ENCODE assay signal across 1 cellular context in genomic region chr1:223678841-223679240, GRCh38.
TF ChIP-seq lines count a peak whose summit lies in the region.

No MANE protein-coding gene starts in this region.

TF ChIP-seq in K562, 482 proteins besides CTCF, POLR2A, EP300 and RAD21 (continued from another document and continues in another):
- no peak for TF ChIP-seq ZFP91 (CRISPR knock-in tag; IDR thresholded peaks at IDR 0.05)
- TF ChIP-seq GABPA (tag; conservative IDR thresholded peaks at IDR 0.05; ENCODE audit: low read depth), result peak; percentile 45; the same call in 1 of the 2 replicates
- no peak for TF ChIP-seq ZNF224 (CRISPR knock-in tag; IDR thresholded peaks at IDR 0.05)
- no peak for TF ChIP-seq NR3C1 (CRISPR knock-in tag; IDR thresholded peaks at IDR 0.05)
- TF ChIP-seq TFE3 (CRISPR knock-in tag; IDR thresholded peaks at IDR 0.05), result no peak
- no peak for TF ChIP-seq ZNF583 (CRISPR knock-in tag; IDR thresholded peaks at IDR 0.05)
- TF ChIP-seq ZNF263 (CRISPR knock-in tag; IDR thresholded peaks at IDR 0.05; ENCODE audit: borderline replicate concordance), result no peak
- TF ChIP-seq, protein P1, sequence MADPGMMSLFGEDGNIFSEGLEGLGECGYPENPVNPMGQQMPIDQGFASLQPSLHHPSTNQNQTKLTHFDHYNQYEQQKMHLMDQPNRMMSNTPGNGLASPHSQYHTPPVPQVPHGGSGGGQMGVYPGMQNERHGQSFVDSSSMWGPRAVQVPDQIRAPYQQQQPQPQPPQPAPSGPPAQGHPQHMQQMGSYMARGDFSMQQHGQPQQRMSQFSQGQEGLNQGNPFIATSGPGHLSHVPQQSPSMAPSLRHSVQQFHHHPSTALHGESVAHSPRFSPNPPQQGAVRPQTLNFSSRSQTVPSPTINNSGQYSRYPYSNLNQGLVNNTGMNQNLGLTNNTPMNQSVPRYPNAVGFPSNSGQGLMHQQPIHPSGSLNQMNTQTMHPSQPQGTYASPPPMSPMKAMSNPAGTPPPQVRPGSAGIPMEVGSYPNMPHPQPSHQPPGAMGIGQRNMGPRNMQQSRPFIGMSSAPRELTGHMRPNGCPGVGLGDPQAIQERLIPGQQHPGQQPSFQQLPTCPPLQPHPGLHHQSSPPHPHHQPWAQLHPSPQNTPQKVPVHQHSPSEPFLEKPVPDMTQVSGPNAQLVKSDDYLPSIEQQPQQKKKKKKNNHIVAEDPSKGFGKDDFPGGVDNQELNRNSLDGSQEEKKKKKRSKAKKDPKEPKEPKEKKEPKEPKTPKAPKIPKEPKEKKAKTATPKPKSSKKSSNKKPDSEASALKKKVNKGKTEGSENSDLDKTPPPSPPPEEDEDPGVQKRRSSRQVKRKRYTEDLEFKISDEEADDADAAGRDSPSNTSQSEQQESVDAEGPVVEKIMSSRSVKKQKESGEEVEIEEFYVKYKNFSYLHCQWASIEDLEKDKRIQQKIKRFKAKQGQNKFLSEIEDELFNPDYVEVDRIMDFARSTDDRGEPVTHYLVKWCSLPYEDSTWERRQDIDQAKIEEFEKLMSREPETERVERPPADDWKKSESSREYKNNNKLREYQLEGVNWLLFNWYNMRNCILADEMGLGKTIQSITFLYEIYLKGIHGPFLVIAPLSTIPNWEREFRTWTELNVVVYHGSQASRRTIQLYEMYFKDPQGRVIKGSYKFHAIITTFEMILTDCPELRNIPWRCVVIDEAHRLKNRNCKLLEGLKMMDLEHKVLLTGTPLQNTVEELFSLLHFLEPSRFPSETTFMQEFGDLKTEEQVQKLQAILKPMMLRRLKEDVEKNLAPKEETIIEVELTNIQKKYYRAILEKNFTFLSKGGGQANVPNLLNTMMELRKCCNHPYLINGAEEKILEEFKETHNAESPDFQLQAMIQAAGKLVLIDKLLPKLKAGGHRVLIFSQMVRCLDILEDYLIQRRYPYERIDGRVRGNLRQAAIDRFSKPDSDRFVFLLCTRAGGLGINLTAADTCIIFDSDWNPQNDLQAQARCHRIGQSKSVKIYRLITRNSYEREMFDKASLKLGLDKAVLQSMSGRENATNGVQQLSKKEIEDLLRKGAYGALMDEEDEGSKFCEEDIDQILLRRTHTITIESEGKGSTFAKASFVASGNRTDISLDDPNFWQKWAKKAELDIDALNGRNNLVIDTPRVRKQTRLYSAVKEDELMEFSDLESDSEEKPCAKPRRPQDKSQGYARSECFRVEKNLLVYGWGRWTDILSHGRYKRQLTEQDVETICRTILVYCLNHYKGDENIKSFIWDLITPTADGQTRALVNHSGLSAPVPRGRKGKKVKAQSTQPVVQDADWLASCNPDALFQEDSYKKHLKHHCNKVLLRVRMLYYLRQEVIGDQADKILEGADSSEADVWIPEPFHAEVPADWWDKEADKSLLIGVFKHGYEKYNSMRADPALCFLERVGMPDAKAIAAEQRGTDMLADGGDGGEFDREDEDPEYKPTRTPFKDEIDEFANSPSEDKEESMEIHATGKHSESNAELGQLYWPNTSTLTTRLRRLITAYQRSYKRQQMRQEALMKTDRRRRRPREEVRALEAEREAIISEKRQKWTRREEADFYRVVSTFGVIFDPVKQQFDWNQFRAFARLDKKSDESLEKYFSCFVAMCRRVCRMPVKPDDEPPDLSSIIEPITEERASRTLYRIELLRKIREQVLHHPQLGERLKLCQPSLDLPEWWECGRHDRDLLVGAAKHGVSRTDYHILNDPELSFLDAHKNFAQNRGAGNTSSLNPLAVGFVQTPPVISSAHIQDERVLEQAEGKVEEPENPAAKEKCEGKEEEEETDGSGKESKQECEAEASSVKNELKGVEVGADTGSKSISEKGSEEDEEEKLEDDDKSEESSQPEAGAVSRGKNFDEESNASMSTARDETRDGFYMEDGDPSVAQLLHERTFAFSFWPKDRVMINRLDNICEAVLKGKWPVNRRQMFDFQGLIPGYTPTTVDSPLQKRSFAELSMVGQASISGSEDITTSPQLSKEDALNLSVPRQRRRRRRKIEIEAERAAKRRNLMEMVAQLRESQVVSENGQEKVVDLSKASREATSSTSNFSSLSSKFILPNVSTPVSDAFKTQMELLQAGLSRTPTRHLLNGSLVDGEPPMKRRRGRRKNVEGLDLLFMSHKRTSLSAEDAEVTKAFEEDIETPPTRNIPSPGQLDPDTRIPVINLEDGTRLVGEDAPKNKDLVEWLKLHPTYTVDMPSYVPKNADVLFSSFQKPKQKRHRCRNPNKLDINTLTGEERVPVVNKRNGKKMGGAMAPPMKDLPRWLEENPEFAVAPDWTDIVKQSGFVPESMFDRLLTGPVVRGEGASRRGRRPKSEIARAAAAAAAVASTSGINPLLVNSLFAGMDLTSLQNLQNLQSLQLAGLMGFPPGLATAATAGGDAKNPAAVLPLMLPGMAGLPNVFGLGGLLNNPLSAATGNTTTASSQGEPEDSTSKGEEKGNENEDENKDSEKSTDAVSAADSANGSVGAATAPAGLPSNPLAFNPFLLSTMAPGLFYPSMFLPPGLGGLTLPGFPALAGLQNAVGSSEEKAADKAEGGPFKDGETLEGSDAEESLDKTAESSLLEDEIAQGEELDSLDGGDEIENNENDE (IDR thresholded peaks at IDR 0.05; ENCODE audit: low read depth, low read length), result no peak
- no peak for TF ChIP-seq USF1 (CRISPR knock-in tag; IDR thresholded peaks at IDR 0.05)
- TF ChIP-seq POLR3A (IDR thresholded peaks at IDR 0.05; ENCODE audit: borderline replicate concordance, extremely low read depth, insufficient read depth, insufficient read length), result no peak
- no peak for TF ChIP-seq ELF1 (tag; IDR thresholded peaks at IDR 0.05)
- TF ChIP-seq, protein P2, sequence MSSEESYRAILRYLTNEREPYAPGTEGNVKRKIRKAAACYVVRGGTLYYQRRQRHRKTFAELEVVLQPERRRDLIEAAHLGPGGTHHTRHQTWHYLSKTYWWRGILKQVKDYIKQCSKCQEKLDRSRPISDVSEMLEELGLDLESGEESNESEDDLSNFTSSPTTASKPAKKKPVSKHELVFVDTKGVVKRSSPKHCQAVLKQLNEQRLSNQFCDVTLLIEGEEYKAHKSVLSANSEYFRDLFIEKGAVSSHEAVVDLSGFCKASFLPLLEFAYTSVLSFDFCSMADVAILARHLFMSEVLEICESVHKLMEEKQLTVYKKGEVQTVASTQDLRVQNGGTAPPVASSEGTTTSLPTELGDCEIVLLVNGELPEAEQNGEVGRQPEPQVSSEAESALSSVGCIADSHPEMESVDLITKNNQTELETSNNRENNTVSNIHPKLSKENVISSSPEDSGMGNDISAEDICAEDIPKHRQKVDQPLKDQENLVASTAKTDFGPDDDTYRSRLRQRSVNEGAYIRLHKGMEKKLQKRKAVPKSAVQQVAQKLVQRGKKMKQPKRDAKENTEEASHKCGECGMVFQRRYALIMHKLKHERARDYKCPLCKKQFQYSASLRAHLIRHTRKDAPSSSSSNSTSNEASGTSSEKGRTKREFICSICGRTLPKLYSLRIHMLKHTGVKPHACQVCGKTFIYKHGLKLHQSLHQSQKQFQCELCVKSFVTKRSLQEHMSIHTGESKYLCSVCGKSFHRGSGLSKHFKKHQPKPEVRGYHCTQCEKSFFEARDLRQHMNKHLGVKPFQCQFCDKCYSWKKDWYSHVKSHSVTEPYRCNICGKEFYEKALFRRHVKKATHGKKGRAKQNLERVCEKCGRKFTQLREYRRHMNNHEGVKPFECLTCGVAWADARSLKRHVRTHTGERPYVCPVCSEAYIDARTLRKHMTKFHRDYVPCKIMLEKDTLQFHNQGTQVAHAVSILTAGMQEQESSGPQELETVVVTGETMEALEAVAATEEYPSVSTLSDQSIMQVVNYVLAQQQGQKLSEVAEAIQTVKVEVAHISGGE (CRISPR knock-in tag; IDR thresholded peaks at IDR 0.05), result peak in 1 of 3 experiments; percentile 70; a peak in 2 of 6 replicates
- no peak for TF ChIP-seq HOXB6 (CRISPR knock-in tag; IDR thresholded peaks at IDR 0.05; ENCODE audit: borderline replicate concordance)
- TF ChIP-seq SAFB (IDR thresholded peaks at IDR 0.05; ENCODE audit: borderline replicate concordance, low read depth, low read length), result no peak
- TF ChIP-seq MAFF (IDR thresholded peaks at IDR 0.05; ENCODE audit: low read length), result no peak
- TF ChIP-seq PHF21A (IDR thresholded peaks at IDR 0.05; ENCODE audit: borderline replicate concordance, low read depth), result peak; percentile 67; the same call in 1 of the 2 replicates
- no peak for TF ChIP-seq MCM7 (IDR thresholded peaks at IDR 0.05)
- TF ChIP-seq MEIS2 (IDR thresholded peaks at IDR 0.05; ENCODE audit: partially characterized antibody), result peak; percentile 48
- TF ChIP-seq TFAM (CRISPR knock-in tag; conservative IDR thresholded peaks at IDR 0.05), result no peak
- TF ChIP-seq SOX6 (IDR thresholded peaks at IDR 0.05), result peak; percentile 89
- no peak for TF ChIP-seq ZNF740 (CRISPR knock-in tag; IDR thresholded peaks at IDR 0.05)
- TF ChIP-seq ZNF740 (tag; IDR thresholded peaks at IDR 0.05), result no peak
- TF ChIP-seq ELF4 (CRISPR knock-in tag; IDR thresholded peaks at IDR 0.05), result no peak
- TF ChIP-seq, protein P3, sequence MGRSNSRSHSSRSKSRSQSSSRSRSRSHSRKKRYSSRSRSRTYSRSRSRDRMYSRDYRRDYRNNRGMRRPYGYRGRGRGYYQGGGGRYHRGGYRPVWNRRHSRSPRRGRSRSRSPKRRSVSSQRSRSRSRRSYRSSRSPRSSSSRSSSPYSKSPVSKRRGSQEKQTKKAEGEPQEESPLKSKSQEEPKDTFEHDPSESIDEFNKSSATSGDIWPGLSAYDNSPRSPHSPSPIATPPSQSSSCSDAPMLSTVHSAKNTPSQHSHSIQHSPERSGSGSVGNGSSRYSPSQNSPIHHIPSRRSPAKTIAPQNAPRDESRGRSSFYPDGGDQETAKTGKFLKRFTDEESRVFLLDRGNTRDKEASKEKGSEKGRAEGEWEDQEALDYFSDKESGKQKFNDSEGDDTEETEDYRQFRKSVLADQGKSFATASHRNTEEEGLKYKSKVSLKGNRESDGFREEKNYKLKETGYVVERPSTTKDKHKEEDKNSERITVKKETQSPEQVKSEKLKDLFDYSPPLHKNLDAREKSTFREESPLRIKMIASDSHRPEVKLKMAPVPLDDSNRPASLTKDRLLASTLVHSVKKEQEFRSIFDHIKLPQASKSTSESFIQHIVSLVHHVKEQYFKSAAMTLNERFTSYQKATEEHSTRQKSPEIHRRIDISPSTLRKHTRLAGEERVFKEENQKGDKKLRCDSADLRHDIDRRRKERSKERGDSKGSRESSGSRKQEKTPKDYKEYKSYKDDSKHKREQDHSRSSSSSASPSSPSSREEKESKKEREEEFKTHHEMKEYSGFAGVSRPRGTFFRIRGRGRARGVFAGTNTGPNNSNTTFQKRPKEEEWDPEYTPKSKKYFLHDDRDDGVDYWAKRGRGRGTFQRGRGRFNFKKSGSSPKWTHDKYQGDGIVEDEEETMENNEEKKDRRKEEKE (IDR thresholded peaks at IDR 0.05; ENCODE audit: borderline replicate concordance in 1 of 2, control insufficient read depth in 1 of 2, low read depth in 2 of 2, low read length in 1 of 2), result no peak
- TF ChIP-seq LARP7 (IDR thresholded peaks at IDR 0.05), result no peak
- TF ChIP-seq ZNF75A (CRISPR knock-in tag; IDR thresholded peaks at IDR 0.05), result no peak
- TF ChIP-seq NEUROD1 (IDR thresholded peaks at IDR 0.05; ENCODE audit: borderline replicate concordance, low read depth, low read length, partially characterized antibody), result no peak
- no peak for TF ChIP-seq CSDE1 (IDR thresholded peaks at IDR 0.05)
- no peak for TF ChIP-seq TBP (optimal IDR thresholded peaks at IDR 0.05; ENCODE audit: low read depth, low read length)
- no peak for TF ChIP-seq GABPB2 (CRISPR knock-in tag; conservative IDR thresholded peaks at IDR 0.05)
- TF ChIP-seq ILF3 (IDR thresholded peaks at IDR 0.05; ENCODE audit: borderline replicate concordance), result no peak
- no peak for TF ChIP-seq ZNF431 (CRISPR knock-in tag; IDR thresholded peaks at IDR 0.05)
- TF ChIP-seq ZNF324 (CRISPR knock-in tag; IDR thresholded peaks at IDR 0.05), result no peak
